Comparison of ENCODE assay signal across 9 cellular contexts in the genomic region with DNA sequence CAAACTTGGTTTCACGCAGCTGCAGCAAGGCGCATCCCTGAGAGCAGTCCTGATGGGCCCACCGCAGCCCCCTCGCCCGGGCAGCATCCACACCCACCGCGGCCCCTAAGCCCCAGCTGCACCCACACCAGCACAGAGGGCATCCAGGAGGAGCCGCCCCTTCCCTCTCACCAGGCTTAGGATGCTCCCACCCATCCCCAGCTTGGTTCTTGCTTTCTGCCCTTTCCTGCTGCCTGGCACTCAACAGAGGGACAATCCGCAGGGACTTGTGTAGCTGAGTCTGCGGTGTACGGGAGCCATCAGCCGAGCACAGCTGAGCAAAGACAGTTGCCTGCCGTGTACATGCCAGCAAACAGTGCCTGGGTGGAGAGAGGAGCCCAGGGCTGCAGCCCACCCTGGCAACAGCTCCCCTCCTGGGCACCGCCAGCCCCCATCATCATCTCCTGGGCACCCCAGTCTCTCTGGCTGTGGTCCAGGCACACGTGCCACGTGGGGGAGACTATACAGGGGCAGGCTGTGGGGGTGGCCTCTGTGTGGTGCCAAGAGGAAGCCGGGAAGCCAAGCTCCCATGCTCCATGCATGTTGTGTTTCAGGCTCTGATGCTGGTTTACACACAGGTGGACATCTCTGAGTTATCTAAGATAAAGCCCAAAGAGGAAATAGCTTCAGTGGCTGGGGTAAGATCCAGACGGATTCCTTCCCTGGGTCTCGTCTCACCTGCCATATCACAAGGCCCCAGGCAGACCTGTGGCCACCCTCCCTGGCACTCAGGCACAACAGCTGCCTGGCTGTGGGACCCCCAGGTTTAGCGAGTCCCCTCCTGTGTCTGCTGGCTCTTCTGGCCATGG. TPM values are rescaled to one million over a fixed set of nuclear protein-coding genes. Genes with fewer than 3 reads are reported as not detected.
DNase-seq lines count a peak whose midpoint lies in the region; ATAC-seq, FAIRE-seq and TF ChIP-seq lines count a peak whose summit lies in the region.
"Had no signal": no experiment of that assay in that cellular context is flagged by ENCODE, and none has a peak within 500 bp of the region (broad histone marks: within the 10 kb centered on the region; RNA-seq: fewer than 3 reads in every experiment).

No MANE protein-coding gene starts in this region.

- H3K36me3 Mint-ChIP-seq in MCF 10A (ENCODE audit: insufficient read depth, unreplicated experiment), result peaks cover 17% of the 10 kb centered on the region

- ATAC-seq in Panc1, result no peak
- ATAC-seq in HG03469 (IDR thresholded peaks at IDR 0.05; ENCODE audit: unreplicated experiment), result no peak
- ATAC-seq: psoas muscle had no signal

- BruUV-seq in MCF 10A (replicated peaks; lab: Mats Ljungman, UMichigan) (no TSS peak), Panc1 (replicated peaks; lab: Mats Ljungman, UMichigan) (no TSS peak), endothelial cell of umbilical vein (replicated peaks; lab: Mats Ljungman, UMichigan) (no TSS peak)

- H3K4me3 ChIP-seq in breast epithelium, result no peak overlapping the region
- no peak overlapping the region for H3K4me3 ChIP-seq in Panc1 (ENCODE audit: low read depth in 2 of 2, low read length in 2 of 2)
- H3K4me3 ChIP-seq in endothelial cell of umbilical vein (replicated peaks in 1 of 3; ENCODE audit: insufficient read depth in 1 of 3, low read depth in 1 of 3, low read length in 3 of 3), result no peak overlapping the region
- H3K4me3 ChIP-seq in uterus, result no peak overlapping the region
- H3K4me3 ChIP-seq: psoas muscle had no signal

- H3K4me2 ChIP-seq in endothelial cell of umbilical vein (ENCODE audit: insufficient read depth, low read length), result peak overlapping the region; percentile 26

- H3K9me3 Mint-ChIP-seq in MCF 10A (ENCODE audit: unreplicated experiment), result no peaks in the 10 kb centered on the region

- POLR2A ChIA-PET in MCF 10A (lab: Yijun Ruan, JAX), result interaction anchor here (0.9 to 1.8 kb wide), 3 partner anchors 19 to 134 kb away, joined by 3 to 7 read pairs (median 3); no protein-coding TSS in a partner anchor
- POLR2A ChIA-PET in Panc1 (lab: Charles Lee), result no interaction called here
- POLR2A ChIA-PET in endothelial cell of umbilical vein (lab: Charles Lee), result interaction anchor here (1.1 to 1.3 kb wide), 3 partner anchors 9 to 37 kb away, joined by 4 to 6 read pairs (median 4); no protein-coding TSS in a partner anchor

- H3K9me1 ChIP-seq in endothelial cell of umbilical vein (replicated peaks; ENCODE audit: control insufficient read depth, extremely low read depth, insufficient read depth, low read length), result no peaks in the 10 kb centered on the region

- dilution Hi-C loops in endothelial cell of umbilical vein (cut with MboI; ENCODE audit: extremely low pct_ligation_motif_present, low sequenced_read_pairs), result no loop called here

- intact Hi-C loops in MCF 10A (cut with micrococcal nuclease), result loop anchor here (1.0 kb wide), 1 partner anchor 33 kb away; no protein-coding TSS in a partner anchor
- intact Hi-C loops in breast epithelium (cut with DNase I; ENCODE audit: low total_unique reads), result no loop called here
- intact Hi-C loops in Panc1 (cut with micrococcal nuclease; ENCODE audit: unreplicated experiment), result no loop called here
- intact Hi-C loops in endothelial cell of umbilical vein (cut with micrococcal nuclease), result loop anchor here (1.0 kb wide), 3 partner anchors 9 to 36 kb away; a partner anchor contains a TSS
- intact Hi-C loops in uterus (cut with DNase I; ENCODE audit: low total_unique reads), result no loop called here

- H3K27ac ChIP-seq in breast epithelium (peak overlapping the region in 1 of 2 donors; percentile 61), Panc1 (ENCODE audit: low read length) (peak overlapping the region; percentile 84), endothelial cell of umbilical vein (ENCODE audit: insufficient read depth, low read depth, low read length) (peak overlapping the region; percentile 83), uterus (peak overlapping the region; percentile 40 to 82)
- H3K27ac ChIP-seq: psoas muscle had no signal

- H3K79me2 ChIP-seq in endothelial cell of umbilical vein (ENCODE audit: control insufficient read depth, insufficient read depth, low read length), result peaks cover 3% of the 10 kb centered on the region

- FAIRE-seq in endothelial cell of umbilical vein (lab: Jason Lieb, UNC), result peak; percentile 53

- DNase-seq in MCF 10A (ENCODE audit: unreplicated experiment) (no peak), breast epithelium (ENCODE audit: low spot score in 2 of 2) (no peak), Panc1 (ENCODE audit: low read depth, low spot score) (no peak), endothelial cell of umbilical vein (ENCODE audit: low read depth, low spot score) (peak; percentile 61), uterus (no peak), NCI-H2196 (lab: John Stamatoyannopoulos, UW; ENCODE audit: unreplicated experiment) (no peak), iPS-NIHi7 (ENCODE audit: extremely low spot score) (no peak)

- peak overlapping the region; percentile 70 for H3K27ac Mint-ChIP-seq in MCF 10A (ENCODE audit: low read depth, unreplicated experiment)

- no peaks in the 10 kb centered on the region for H3K27me3 ChIP-seq in breast epithelium
- no peaks in the 10 kb centered on the region for H3K27me3 ChIP-seq in Panc1 (ENCODE audit: control insufficient read depth, insufficient read depth, low read length)
- H3K27me3 ChIP-seq in endothelial cell of umbilical vein (ENCODE audit: control insufficient read depth in 2 of 2, insufficient read depth in 2 of 2, low read length in 2 of 2), result no peaks in the 10 kb centered on the region
- H3K27me3 ChIP-seq in uterus, result no peaks in the 10 kb centered on the region

- H3K27me3 Mint-ChIP-seq in MCF 10A (ENCODE audit: insufficient read depth, unreplicated experiment), result no peaks in the 10 kb centered on the region

- TF ChIP-seq POLR2A in breast epithelium (IDR thresholded peaks at IDR 0.05) (no peak), endothelial cell of umbilical vein (IDR thresholded peaks at IDR 0.05; ENCODE audit: low read depth, low read length) (no peak), uterus (IDR thresholded peaks at IDR 0.05) (no peak)

- in situ Hi-C loops in Panc1 (cut with HindIII; ENCODE audit: low pct_unique_long_range_greater_than_20kb, low sequenced_read_pairs), result no loop called here

- peak overlapping the region; percentile 46 for H3K9ac ChIP-seq in endothelial cell of umbilical vein (replicated peaks; ENCODE audit: extremely low read depth, insufficient read depth, low read length)

- H3K4me1 Mint-ChIP-seq in MCF 10A (ENCODE audit: insufficient read depth, unreplicated experiment), result peaks cover 25% of the 10 kb centered on the region

- H4K20me1 ChIP-seq in endothelial cell of umbilical vein (replicated peaks; ENCODE audit: control insufficient read depth, extremely low read depth, insufficient read depth, low read length), result no peaks in the 10 kb centered on the region

- no peak overlapping the region for H3K4me3 Mint-ChIP-seq in MCF 10A (ENCODE audit: unreplicated experiment)

- H3K36me3 ChIP-seq in breast epithelium (no peaks in the 10 kb centered on the region), Panc1 (ENCODE audit: control insufficient read depth, insufficient read depth, low read length) (no peaks in the 10 kb centered on the region), endothelial cell of umbilical vein (ENCODE audit: control insufficient read depth in 2 of 2, extremely low read depth in 1 of 2, insufficient read depth in 2 of 2, low read length in 2 of 2) (peaks cover 0 to 9% of the 10 kb centered on the region in 2 experiments), uterus (no peaks in the 10 kb centered on the region)

- peaks cover 0 to 14% of the 10 kb centered on the region in 2 donors for H3K4me1 ChIP-seq in breast epithelium
- H3K4me1 ChIP-seq in Panc1 (ENCODE audit: control insufficient read depth, insufficient read depth, low read length), result peaks cover 27% of the 10 kb centered on the region
- H3K4me1 ChIP-seq in endothelial cell of umbilical vein (ENCODE audit: control insufficient read depth, extremely low read depth, insufficient read depth, low read length), result peaks cover 77% of the 10 kb centered on the region
- peaks cover 10 to 11% of the 10 kb centered on the region in 2 donors for H3K4me1 ChIP-seq in uterus

- TF ChIP-seq CTCF in MCF 10A (IDR thresholded peaks at IDR 0.05; ENCODE audit: unreplicated experiment) (no peak), breast epithelium (IDR thresholded peaks at IDR 0.05) (no peak), Panc1 (IDR thresholded peaks at IDR 0.05) (no peak), endothelial cell of umbilical vein (IDR thresholded peaks at IDR 0.05; ENCODE audit: extremely low read depth in 1 of 2, insufficient read depth in 1 of 2, low read depth in 1 of 2, low read length in 2 of 2) (no peak), uterus (IDR thresholded peaks at IDR 0.05) (no peak)

- H3K9me3 ChIP-seq in breast epithelium, result no peaks in the 10 kb centered on the region
- H3K9me3 ChIP-seq in Panc1 (ENCODE audit: control insufficient read depth, insufficient read depth, low read depth, low read length), result no peaks in the 10 kb centered on the region
- H3K9me3 ChIP-seq in endothelial cell of umbilical vein (replicated peaks; ENCODE audit: control insufficient read depth, insufficient read depth, low read length), result no peaks in the 10 kb centered on the region
- H3K9me3 ChIP-seq in uterus, result no peaks in the 10 kb centered on the region
- H3K9me3 ChIP-seq: psoas muscle had no signal

- CTCF ChIA-PET in MCF 10A (lab: Yijun Ruan, JAX) (interaction anchor here (0.6 to 1.3 kb wide), 4 partner anchors 35 to 160 kb away, joined by 3 to 5 read pairs (median 4); no protein-coding TSS in a partner anchor), Panc1 (lab: Charles Lee) (interaction anchor here (0.6 kb wide), 1 partner anchor 185 kb away, joined by 3 read pairs; no protein-coding TSS in a partner anchor), endothelial cell of umbilical vein (lab: Charles Lee) (interaction anchor here (0.8 to 3.6 kb wide), 8 partner anchors 10 to 167 kb away, joined by 3 to 33 read pairs (median 6); a partner anchor contains a TSS)

- H2AFZ ChIP-seq in endothelial cell of umbilical vein (ENCODE audit: low read depth, low read length), result no peak overlapping the region

RNA-seq across cellular contexts. Expression of a gene that starts 36.1 kb away (rescaled TPM):
- 4.3 and 7.1 TPM in 2 replicates for total RNA-seq in MCF 10A (2022)
- 1 to 10 TPM; 5.6 to 8.2 (median 6.3) TPM for total RNA-seq in breast epithelium
- total RNA-seq in Panc1 (2021; ENCODE audit: unreplicated experiment), result 12.2 TPM
- polyA plus RNA-seq in Panc1 (2012; ENCODE audit: insufficient read length), result 10.2 TPM
- total RNA-seq in endothelial cell of umbilical vein, result 5.9 and 11.2 TPM in 2 replicates
- polyA plus RNA-seq in endothelial cell of umbilical vein, result 5.4 and 5.9 TPM in 2 replicates
- 2.2 and 3.8 TPM in 2 replicates for polyA plus RNA-seq in endothelial cell of umbilical vein (2011; cell fraction: cytosol; rRNA removed)
- polyA plus RNA-seq in endothelial cell of umbilical vein (2011; cell fraction: nucleus; rRNA removed), result 2.7 and 3.2 TPM in 2 replicates
- 3.5 and 3.6 TPM in 2 replicates for polyA plus RNA-seq in endothelial cell of umbilical vein (2012)
- 1.6 and 3.5 TPM in 2 replicates for polyA minus RNA-seq in endothelial cell of umbilical vein
- 1.7 TPM for polyA minus RNA-seq in endothelial cell of umbilical vein (2011; cell fraction: cytosol; rRNA and poly(A)+ RNA removed)
- polyA minus RNA-seq in endothelial cell of umbilical vein (2011; cell fraction: nucleus; rRNA and poly(A)+ RNA removed), result 2.4 TPM in 2 replicates
- total RNA-seq in uterus, result 10 to 100 TPM in 1 of 4 donors, 1 to 10 TPM in 2, under 1 TPM in 1; 0.59 to 12.2 (median 3.1) TPM

RNA-seq across cellular contexts. Expression of a gene that starts 36.1 kb away (rescaled TPM):
- total RNA-seq in MCF 10A (2022), result 16.8 and 20.6 TPM in 2 replicates
- total RNA-seq in breast epithelium, result 10 to 100 TPM in 2 of 3 donors, 1 to 10 TPM in 1; 6.7 to 21.5 (median 14.1) TPM
- 26.7 TPM for total RNA-seq in Panc1 (2021; ENCODE audit: unreplicated experiment)
- 22.5 TPM for polyA plus RNA-seq in Panc1 (2012; ENCODE audit: insufficient read length)
- total RNA-seq in endothelial cell of umbilical vein, result 31.9 and 32.1 TPM in 2 replicates
- polyA plus RNA-seq in endothelial cell of umbilical vein, result 40.8 and 54.5 TPM in 2 replicates
- polyA plus RNA-seq in endothelial cell of umbilical vein (2011; cell fraction: cytosol; rRNA removed), result 21.6 and 22.9 TPM in 2 replicates
- 43.8 and 53.4 TPM in 2 replicates for polyA plus RNA-seq in endothelial cell of umbilical vein (2011; cell fraction: nucleus; rRNA removed)
- 8.0 and 9.8 TPM in 2 replicates for polyA plus RNA-seq in endothelial cell of umbilical vein (2012)
- polyA minus RNA-seq in endothelial cell of umbilical vein, result 84.1 and 88.0 TPM in 2 replicates
- 9.0 TPM for polyA minus RNA-seq in endothelial cell of umbilical vein (2011; cell fraction: cytosol; rRNA and poly(A)+ RNA removed)
- 20.7 and 26.1 TPM in 2 replicates for polyA minus RNA-seq in endothelial cell of umbilical vein (2011; cell fraction: nucleus; rRNA and poly(A)+ RNA removed)
- 10 to 100 TPM in 3 of 4 donors, 1 to 10 TPM in 1; 6.8 to 24.3 (median 17.7) TPM for total RNA-seq in uterus

RNA-seq across cellular contexts. Expression of a gene that starts 50.8 kb away (rescaled TPM):
- total RNA-seq in MCF 10A (2022), result 196 and 208 TPM in 2 replicates
- 100 to 1,000 TPM; 136 to 198 (median 196) TPM for total RNA-seq in breast epithelium
- total RNA-seq in Panc1 (2021; ENCODE audit: unreplicated experiment), result 108 TPM
- 251 TPM for polyA plus RNA-seq in Panc1 (2012; ENCODE audit: insufficient read length)
- 221 and 246 TPM in 2 replicates for total RNA-seq in endothelial cell of umbilical vein
- 537 and 579 TPM in 2 replicates for polyA plus RNA-seq in endothelial cell of umbilical vein
- 320 and 379 TPM in 2 replicates for polyA plus RNA-seq in endothelial cell of umbilical vein (2011; cell fraction: cytosol; rRNA removed)
- 183 and 186 TPM in 2 replicates for polyA plus RNA-seq in endothelial cell of umbilical vein (2011; cell fraction: nucleus; rRNA removed)
- polyA plus RNA-seq in endothelial cell of umbilical vein (2012), result 145 and 199 TPM in 2 replicates
- 206 and 246 TPM in 2 replicates for polyA minus RNA-seq in endothelial cell of umbilical vein
- 31.5 TPM for polyA minus RNA-seq in endothelial cell of umbilical vein (2011; cell fraction: cytosol; rRNA and poly(A)+ RNA removed)
- 38.0 and 46.4 TPM in 2 replicates for polyA minus RNA-seq in endothelial cell of umbilical vein (2011; cell fraction: nucleus; rRNA and poly(A)+ RNA removed)
- total RNA-seq in uterus, result 100 to 1,000 TPM in 2 of 4 donors, 10 to 100 TPM in 2; 88.9 to 175 (median 108) TPM

RNA-seq across cellular contexts. Expression of a gene that starts 50.9 kb away (rescaled TPM):
- 28.7 and 39.9 TPM in 2 replicates for total RNA-seq in MCF 10A (2022)
- total RNA-seq in breast epithelium, result 10 to 100 TPM; 13.8 to 22.8 (median 20.6) TPM
- total RNA-seq in Panc1 (2021; ENCODE audit: unreplicated experiment), result 29.5 TPM
- polyA plus RNA-seq in Panc1 (2012; ENCODE audit: insufficient read length), result 38.4 TPM
- total RNA-seq in endothelial cell of umbilical vein, result 211 and 245 TPM in 2 replicates
- polyA plus RNA-seq in endothelial cell of umbilical vein, result 440 and 511 TPM in 2 replicates
- polyA plus RNA-seq in endothelial cell of umbilical vein (2011; cell fraction: cytosol; rRNA removed), result 259 and 341 TPM in 2 replicates
- polyA plus RNA-seq in endothelial cell of umbilical vein (2011; cell fraction: nucleus; rRNA removed), result 576 and 663 TPM in 2 replicates
- 102 and 113 TPM in 2 replicates for polyA plus RNA-seq in endothelial cell of umbilical vein (2012)
- 102 and 126 TPM in 2 replicates for polyA minus RNA-seq in endothelial cell of umbilical vein
- 25.2 TPM for polyA minus RNA-seq in endothelial cell of umbilical vein (2011; cell fraction: cytosol; rRNA and poly(A)+ RNA removed)
- 91.1 and 144 TPM in 2 replicates for polyA minus RNA-seq in endothelial cell of umbilical vein (2011; cell fraction: nucleus; rRNA and poly(A)+ RNA removed)
- total RNA-seq in uterus, result 10 to 100 TPM; 14.7 to 48.9 (median 25.6) TPM

Comparison
In these comparisons a context has a peak if more than half of its experiments do, and no peak if none do; other contexts are left out.
1. intact Hi-C loops: an anchor here in MCF 10A (1.0 kb wide) and endothelial cell of umbilical vein (1.0 kb wide); none called in breast epithelium, Panc1 and uterus.